ENCODE assay signal across 29 cellular contexts in genomic region chr7:51053194-51053925, GRCh38.
"Had no signal": no experiment of that assay in that cellular context is flagged by ENCODE, and none has a peak within 500 bp of the region (broad histone marks: within the 10 kb centered on the region; RNA-seq: fewer than 3 reads in every experiment).

No MANE protein-coding gene starts in this region.

- H3K4me3 ChIP-seq: stomach, suprapubic skin, testis, thoracic aorta, thyroid gland, tibial artery, tibial nerve, transverse colon, upper lobe of left lung, upper lobe of right lung, uterus, vagina had no signal

- H3K9me3 ChIP-seq: stomach, suprapubic skin, testis, thoracic aorta, thyroid gland, tibial artery, tibial nerve, transverse colon, upper lobe of left lung, upper lobe of right lung, uterus, vagina had no signal

- FAIRE-seq: urothelium cell line had no signal

- H3K36me3 Mint-ChIP-seq: stimulated activated effector memory CD8-positive, alpha-beta T cell treated with anti-CD3 and anti-CD28 coated beads, Interleukin-12 subunit alpha, Interleukin-12 subunit beta, amount 100 ng/mL, for 72 hours; stimulated activated memory B cell treated with anti-CD40 and anti-IgM and Interleukin-4, amounts not matched to agents 10 μg/mL and 1 μg/mL and 100 μg/mL, for 72 hours; stimulated activated naive B cell treated with anti-CD40 and anti-IgM and Interleukin-4, amounts not matched to agents 10 μg/mL and 1 μg/mL and 100 μg/mL, for 72 hours; type B pancreatic cell had no signal

- H3K9me3 Mint-ChIP-seq: stimulated activated effector memory CD8-positive, alpha-beta T cell treated with anti-CD3 and anti-CD28 coated beads, Interleukin-12 subunit alpha, Interleukin-12 subunit beta, amount 100 ng/mL, for 72 hours; stimulated activated memory B cell treated with anti-CD40 and anti-IgM and Interleukin-4, amounts not matched to agents 10 μg/mL and 1 μg/mL and 100 μg/mL, for 72 hours; stimulated activated naive B cell treated with anti-CD40 and anti-IgM and Interleukin-4, amounts not matched to agents 10 μg/mL and 1 μg/mL and 100 μg/mL, for 72 hours; stimulated activated naive CD8-positive, alpha-beta T cell treated with anti-CD3 and anti-CD28 coated beads, Interleukin-15, amount 100 ng/mL, for 72 hours; stimulated activated naive CD8-positive, alpha-beta T cell treated with anti-CD3 and anti-CD28 coated beads, Interleukin-15, Interleukin-2, amounts not matched to agents 100 ng/mL and 50 ng/mL, for 24 hours; type B pancreatic cell had no signal

- H3K27ac Mint-ChIP-seq: stimulated activated effector memory CD8-positive, alpha-beta T cell treated with anti-CD3 and anti-CD28 coated beads, Interleukin-12 subunit alpha, Interleukin-12 subunit beta, amount 100 ng/mL, for 72 hours; stimulated activated memory B cell treated with anti-CD40 and anti-IgM and Interleukin-4, amounts not matched to agents 10 μg/mL and 1 μg/mL and 100 μg/mL, for 72 hours; stimulated activated naive B cell treated with anti-CD40 and anti-IgM and Interleukin-4, amounts not matched to agents 10 μg/mL and 1 μg/mL and 100 μg/mL, for 72 hours; stimulated activated naive CD8-positive, alpha-beta T cell treated with anti-CD3 and anti-CD28 coated beads, Interleukin-15, Interleukin-2, amounts not matched to agents 100 ng/mL and 50 ng/mL, for 24 hours; type B pancreatic cell had no signal

- ATAC-seq: stimulated activated effector memory CD8-positive, alpha-beta T cell treated with anti-CD3 and anti-CD28 coated beads, Interleukin-12 subunit alpha, Interleukin-12 subunit beta, amount 100 ng/mL, for 72 hours; stimulated activated memory B cell treated with anti-CD40 and anti-IgM and Interleukin-4, amounts not matched to agents 10 μg/mL and 1 μg/mL and 100 μg/mL, for 72 hours; stimulated activated naive B cell treated with anti-CD40 and anti-IgM and Interleukin-4, amounts not matched to agents 10 μg/mL and 1 μg/mL and 100 μg/mL, for 72 hours; stimulated activated naive CD8-positive, alpha-beta T cell treated with anti-CD3 and anti-CD28 coated beads, Interleukin-15, amount 100 ng/mL, for 72 hours; stimulated activated naive CD8-positive, alpha-beta T cell treated with anti-CD3 and anti-CD28 coated beads, Interleukin-15, Interleukin-2, amounts not matched to agents 100 U/mL and 50 U/mL, for 24 hours had no signal

- H3K4me1 ChIP-seq: stomach, suprapubic skin, testis, tibial artery, tibial nerve, transverse colon, upper lobe of right lung, uterus, vagina had no signal

- H3K27me3 Mint-ChIP-seq: stimulated activated naive B cell treated with anti-CD40 and anti-IgM and Interleukin-4, amounts not matched to agents 10 μg/mL and 1 μg/mL and 100 μg/mL, for 72 hours; stimulated activated naive CD8-positive, alpha-beta T cell treated with anti-CD3 and anti-CD28 coated beads, Interleukin-15, amount 100 ng/mL, for 72 hours; type B pancreatic cell had no signal

- H3K27me3 ChIP-seq: stomach, suprapubic skin, testis, thyroid gland, tibial artery, tibial nerve, transverse colon, upper lobe of left lung, upper lobe of right lung, uterus, vagina had no signal

- H3K4me3 Mint-ChIP-seq: stimulated activated effector memory CD8-positive, alpha-beta T cell treated with anti-CD3 and anti-CD28 coated beads, Interleukin-12 subunit alpha, Interleukin-12 subunit beta, amount 100 ng/mL, for 72 hours; stimulated activated memory B cell treated with anti-CD40 and anti-IgM and Interleukin-4, amounts not matched to agents 10 μg/mL and 1 μg/mL and 100 μg/mL, for 72 hours; stimulated activated naive B cell treated with anti-CD40 and anti-IgM and Interleukin-4, amounts not matched to agents 10 μg/mL and 1 μg/mL and 100 μg/mL, for 72 hours; stimulated activated naive CD8-positive, alpha-beta T cell treated with anti-CD3 and anti-CD28 coated beads, Interleukin-15, amount 100 ng/mL, for 72 hours; stimulated activated naive CD8-positive, alpha-beta T cell treated with anti-CD3 and anti-CD28 coated beads, Interleukin-15, Interleukin-2, amounts not matched to agents 100 ng/mL and 50 ng/mL, for 24 hours; type B pancreatic cell had no signal

- H3K27ac ChIP-seq: stomach, suprapubic skin, testis, thoracic aorta, thyroid gland, tibial artery, tibial nerve, transverse colon, upper lobe of left lung, upper lobe of right lung, uterus, vagina had no signal

- H3K4me1 Mint-ChIP-seq: stimulated activated effector memory CD8-positive, alpha-beta T cell treated with anti-CD3 and anti-CD28 coated beads, Interleukin-12 subunit alpha, Interleukin-12 subunit beta, amount 100 ng/mL, for 72 hours; stimulated activated memory B cell treated with anti-CD40 and anti-IgM and Interleukin-4, amounts not matched to agents 10 μg/mL and 1 μg/mL and 100 μg/mL, for 72 hours; stimulated activated naive B cell treated with anti-CD40 and anti-IgM and Interleukin-4, amounts not matched to agents 10 μg/mL and 1 μg/mL and 100 μg/mL, for 72 hours; stimulated activated naive CD8-positive, alpha-beta T cell treated with anti-CD3 and anti-CD28 coated beads, Interleukin-15, amount 100 ng/mL, for 72 hours had no signal

- H3K36me3 ChIP-seq: stomach, suprapubic skin, thoracic aorta, thyroid gland, tibial artery, tibial nerve, transverse colon, upper lobe of left lung, upper lobe of right lung, uterus, vagina had no signal

- DNase-seq: stimulated activated CD4-positive, alpha-beta T cell treated with anti-CD3 and anti-CD28 coated beads, Interleukin-2, amount 100 ng/mL, for 48 hours; stimulated activated CD4-positive, alpha-beta T cell treated with anti-CD3 and anti-CD28 coated beads, Interleukin-4, amount 100 ng/mL, for 1 hour; stimulated activated CD4-positive, alpha-beta T cell treated with anti-CD3 and anti-CD28 coated beads, Interleukin-4, amount 100 ng/mL, for 24 hours; stimulated activated CD4-positive, alpha-beta T cell treated with anti-CD3 and anti-CD28 coated beads, Interleukin-4, amount 100 ng/mL, for 4 hours; stimulated activated CD8-positive, alpha-beta memory T cell treated with anti-CD3 and anti-CD28 coated beads, Interleukin-4, amount 100 ng/mL, for 48 hours; stimulated activated naive B cell treated with anti-CD40 and anti-IgM and Interleukin-4, amounts not matched to agents 10 μg/mL and 1 μg/mL and 100 μg/mL, for 72 hours; stimulated activated naive CD4-positive, alpha-beta T cell; stimulated activated naive CD4-positive, alpha-beta T cell treated with Interleukin-2 at 50 U/mL for 16 hours; stimulated activated naive CD8-positive, alpha-beta T cell treated with anti-CD3 and anti-CD28 coated beads, Interleukin-15, amount 100 ng/mL, for 72 hours; stimulated activated naive CD8-positive, alpha-beta T cell treated with anti-CD3 and anti-CD28 coated beads, Interleukin-15, Interleukin-2, amounts not matched to agents 100 U/mL and 50 U/mL, for 24 hours; stomach; substantia nigra; testis; tibial artery; transverse colon; trophoblast cell; upper lobe of right lung; uterus had no signal
